1 cellular context compared by ENCODE assay signal in genomic region chr19:29872224-29872731, GRCh38.
TF ChIP-seq lines count a peak whose summit lies in the region.

No MANE protein-coding gene starts in this region.

TF ChIP-seq in K562, 482 proteins besides CTCF, POLR2A, EP300 and RAD21 (continued from another document):
- TF ChIP-seq TRIM28 (IDR thresholded peaks at IDR 0.05) (no peak), ZNF318 (IDR thresholded peaks at IDR 0.05; ENCODE audit: borderline replicate concordance in 1 of 2, low read depth in 1 of 2) (no peak), ETV5 (CRISPR knock-in tag; IDR thresholded peaks at IDR 0.05; ENCODE audit: low read depth) (no peak), ZFP30 (CRISPR knock-in tag; IDR thresholded peaks at IDR 0.05; ENCODE audit: borderline replicate concordance) (no peak), PATZ1 (CRISPR knock-in tag; IDR thresholded peaks at IDR 0.05; ENCODE audit: borderline replicate concordance) (no peak), MYC (IDR thresholded peaks at IDR 0.05; ENCODE audit: low read depth, low read length) (no peak), MYC (CRISPR knock-in tag; IDR thresholded peaks at IDR 0.05; ENCODE audit: borderline replicate concordance, low read depth) (no peak), ZNF507 (tag; conservative IDR thresholded peaks at IDR 0.05) (no peak), EZH2 (IDR thresholded peaks at IDR 0.05; ENCODE audit: borderline replicate concordance, low read depth, low read length) (no peak), GMEB1 (CRISPR knock-in tag; IDR thresholded peaks at IDR 0.05) (no peak), CEBPZ (IDR thresholded peaks at IDR 0.05; ENCODE audit: borderline replicate concordance, low read depth, low read length) (no peak), BCOR (IDR thresholded peaks at IDR 0.05) (no peak), CBX5 (IDR thresholded peaks at IDR 0.05; ENCODE audit: borderline replicate concordance, low read depth) (no peak), ZKSCAN8 (CRISPR knock-in tag; IDR thresholded peaks at IDR 0.05) (peak; percentile 98), HNRNPH1 (optimal IDR thresholded peaks at IDR 0.05; ENCODE audit: low read depth, low read length) (no peak), HBP1 (CRISPR knock-in tag; IDR thresholded peaks at IDR 0.05) (no peak), NFYB (IDR thresholded peaks at IDR 0.05; ENCODE audit: extremely low read depth, insufficient read length) (no peak)
